Comparison of ENCODE assay signal across 22 cellular contexts in the genomic region with DNA sequence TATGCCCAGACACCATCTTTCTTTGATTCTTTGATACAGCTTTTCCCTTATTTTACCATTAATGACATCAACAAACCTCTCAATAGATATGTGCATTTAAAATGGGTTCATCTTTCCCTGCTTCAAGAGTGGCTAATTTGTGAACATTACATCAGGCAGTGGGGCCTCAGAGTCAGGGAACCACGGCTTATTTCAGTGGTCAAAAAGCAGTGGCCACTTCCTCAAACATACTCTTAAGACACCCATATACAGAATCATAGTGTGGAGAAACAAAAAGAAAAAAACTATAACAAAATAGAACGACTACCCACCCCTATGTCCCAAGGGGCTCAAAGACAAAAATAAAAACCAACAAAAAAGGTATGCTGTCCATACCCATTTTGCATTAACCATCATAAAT. TPM values are rescaled to one million over a fixed set of nuclear protein-coding genes. Genes with fewer than 3 reads are reported as not detected.
A peak's percentile ranks its signal among the peaks of the same experiment; 100 is the strongest.
DNase-seq lines count a peak whose midpoint lies in the region; ATAC-seq and TF ChIP-seq lines count a peak whose summit lies in the region.
"Had no signal": no experiment of that assay in that cellular context is flagged by ENCODE, and none has a peak within 500 bp of the region (broad histone marks: within the 10 kb centered on the region; RNA-seq: fewer than 3 reads in every experiment).

No MANE protein-coding gene starts in this region.

- H3K9me3 Mint-ChIP-seq in H9 (no peaks in the 10 kb centered on the region), neural progenitor cell (no peaks in the 10 kb centered on the region)
- H3K9me3 Mint-ChIP-seq: CD4-positive, alpha-beta memory T cell had no signal

- H2BK5ac ChIP-seq in H9 (ENCODE audit: insufficient read length, low read length), result no peak overlapping the region

- H3K14ac ChIP-seq in H9 (ENCODE audit: insufficient read depth, low read length), result no peak overlapping the region

- no peak for TF ChIP-seq CTCF in H9 (conservative IDR thresholded peaks at IDR 0.05)
- TF ChIP-seq CTCF in NB4 (IDR thresholded peaks at IDR 0.05; ENCODE audit: low read depth, low read length), result no peak
- TF ChIP-seq CTCF in neural progenitor cell (IDR thresholded peaks at IDR 0.05), result no peak

- no peak overlapping the region for H3T11ph ChIP-seq in H9 (ENCODE audit: low read length)

- H3K79me2 ChIP-seq in H9 (ENCODE audit: insufficient read depth, low read length) (peaks cover 42% of the 10 kb centered on the region; the same call in 1 of the 2 replicates), neural progenitor cell (ENCODE audit: low read depth) (peaks cover 100% of the 10 kb centered on the region)

- H3K27me3 ChIP-seq in H9 (ENCODE audit: insufficient read depth, low read length) (no peaks in the 10 kb centered on the region), neural progenitor cell (no peaks in the 10 kb centered on the region)
- H3K27me3 ChIP-seq: SJSA1 had no signal

- H3K9me3 ChIP-seq in H9 (ENCODE audit: control insufficient read depth, low read depth, low read length) (no peaks in the 10 kb centered on the region), neural progenitor cell (ENCODE audit: low read depth) (no peaks in the 10 kb centered on the region)
- H3K9me3 ChIP-seq: A549, SJSA1 had no signal

- no peak overlapping the region for H3K4me2 ChIP-seq in H9 (ENCODE audit: insufficient read depth, insufficient read length, low read length)
- no peak overlapping the region for H3K4me2 ChIP-seq in neural progenitor cell
- H3K4me2 ChIP-seq: A549 had no signal

- no peak overlapping the region for H3K23ac ChIP-seq in H9 (ENCODE audit: insufficient read length, low read depth, low read length)

- no peak for TF ChIP-seq POLR2A in NB4 (IDR thresholded peaks at IDR 0.05; ENCODE audit: extremely low read depth, insufficient read length)

- peaks cover 20% of the 10 kb centered on the region for H3K36me3 ChIP-seq in neural progenitor cell
- H3K36me3 ChIP-seq: SJSA1 had no signal

- WGBS in H9 (ENCODE audit: extremely low coverage, insufficient read length, low lambda C conversion rate), result no CpG with 5 or more reads among the region's 2 CpGs

- H4K20me1 ChIP-seq in H9 (ENCODE audit: control insufficient read depth, insufficient read depth, insufficient read length) (no peaks in the 10 kb centered on the region), neural progenitor cell (ENCODE audit: low read depth) (peaks cover 100% of the 10 kb centered on the region)

- H3K4me3 Mint-ChIP-seq in H9, result no peak overlapping the region
- no peak overlapping the region for H3K4me3 Mint-ChIP-seq in neural progenitor cell
- H3K4me3 Mint-ChIP-seq: CD4-positive, alpha-beta memory T cell had no signal

- H3K4me1 Mint-ChIP-seq in H9 (peaks cover 20 to 21% of the 10 kb centered on the region in 2 experiments), neural progenitor cell (peaks cover 12% of the 10 kb centered on the region)
- H3K4me1 Mint-ChIP-seq: CD4-positive, alpha-beta memory T cell had no signal

- peaks cover 66% of the 10 kb centered on the region for H3F3A ChIP-seq in neural progenitor cell (ENCODE audit: low read depth)

- H2BK12ac ChIP-seq in H9 (ENCODE audit: insufficient read length, low read depth, low read length), result no peak overlapping the region

- no peak overlapping the region for H3K56ac ChIP-seq in H9 (ENCODE audit: insufficient read length, low read depth, low read length)

- no peak overlapping the region for H4K8ac ChIP-seq in H9 (replicated peaks; ENCODE audit: insufficient read length, low read depth, low read length)

- H3K27ac Mint-ChIP-seq in H9 (peak overlapping the region; percentile 34 to 90 (median 56); a peak in 3 of 7 replicates), neural progenitor cell (no peak overlapping the region)
- H3K27ac Mint-ChIP-seq: CD4-positive, alpha-beta memory T cell had no signal

- no peak overlapping the region for H3K18ac ChIP-seq in H9 (ENCODE audit: insufficient read length, low read depth, low read length)

- H3K27me3 Mint-ChIP-seq in H9 (ENCODE audit: low read depth) (no peaks in the 10 kb centered on the region), neural progenitor cell (ENCODE audit: insufficient read depth, low read depth) (peaks cover 6% of the 10 kb centered on the region)

- H3K4me1 ChIP-seq in H9 (ENCODE audit: insufficient read depth, low read length) (0 out of 2 replicates have a peak, but pooled peaks cover 3% of the 10 kb centered on the region), neural progenitor cell (peaks cover 16% of the 10 kb centered on the region)
- H3K4me1 ChIP-seq: A549, SJSA1 had no signal

- no peak for ATAC-seq in GM19023 (IDR thresholded peaks at IDR 0.05; ENCODE audit: unreplicated experiment)
- ATAC-seq: A549, PC-3 had no signal

- H4K5ac ChIP-seq in H9 (ENCODE audit: insufficient read length, low read depth, low read length), result no peak overlapping the region

- no peak overlapping the region for H3K4ac ChIP-seq in H9 (ENCODE audit: low read depth, low read length)

- H3K4me3 ChIP-seq in NB4 (ENCODE audit: low read depth, low read length), result no peak overlapping the region
- no peak overlapping the region for H3K4me3 ChIP-seq in neural progenitor cell
- H3K4me3 ChIP-seq: A549, SJSA1 had no signal

- H3K23me2 ChIP-seq in H9 (ENCODE audit: insufficient read length, low read depth, low read length, poor library complexity, severe bottlenecking), result no peaks in the 10 kb centered on the region

- H2AK5ac ChIP-seq in H9 (ENCODE audit: insufficient read length, low read length), result no peak overlapping the region

- no peak overlapping the region for H2BK120ac ChIP-seq in H9 (ENCODE audit: low read depth, low read length, poor library complexity, severe bottlenecking)

- H2BK20ac ChIP-seq in H9 (ENCODE audit: low read depth, low read length, poor library complexity, severe bottlenecking), result no peak overlapping the region

- H2BK15ac ChIP-seq in H9 (ENCODE audit: low read depth, low read length), result no peak overlapping the region

- peaks cover 23% of the 10 kb centered on the region for H3K79me1 ChIP-seq in H9 (ENCODE audit: insufficient read depth, low read depth, low read length, poor library complexity, severe bottlenecking)

- DNase-seq in H9 (no peak), NB4 (ENCODE audit: low read depth) (peak; percentile 33), SKM-1 treated with dmso at 0.1 percent for 144 hours (lab: John Stamatoyannopoulos, UW; ENCODE audit: unreplicated experiment) (peak; percentile 47), neural progenitor cell (ENCODE audit: low spot score) (no peak), caudate nucleus (lab: John Stamatoyannopoulos, UW) (no peak)
- DNase-seq in stimulated activated naive CD4-positive, alpha-beta T cell treated with Interleukin-2 at 50 U/mL for 16 hours (lab: John Stamatoyannopoulos, UW), result no peak
- DNase-seq: C1 segment of cervical spinal cord; CD4-positive, alpha-beta memory T cell; COR-L47; Karpas-422; NCI-H1105 treated with DMSO at 0.1 percent for 48 hours; NCI-H146; NCI-H1930; NCI-H446; NCI-H524 treated with DMSO at 0.1 percent for 48 hours; NCI-H82; NK-92 treated with Interleukin-12 subunit alpha and Interleukin-12 subunit beta, amount 100 ng/mL, for 24 hours; PC-3 had no signal

- no peak overlapping the region for H3K27ac ChIP-seq in H9 (ENCODE audit: insufficient read length, low read depth, low read length)
- peak overlapping the region; percentile 67 for H3K27ac ChIP-seq in neural progenitor cell
- no peak overlapping the region for H3K27ac ChIP-seq in caudate nucleus (ENCODE audit: low read depth, low read length)
- H3K27ac ChIP-seq: A549, SJSA1 had no signal

- H2AFZ ChIP-seq in H9 (ENCODE audit: low read length) (no peak overlapping the region), neural progenitor cell (replicated peaks) (no peak overlapping the region)

- H3K36me3 Mint-ChIP-seq in H9 (ENCODE audit: insufficient read depth in 1 of 3, low read depth in 3 of 3), result peaks cover 69 to 95% (median 94%) of the 10 kb centered on the region in 3 experiments; a peak in 6 of 7 replicates
- H3K36me3 Mint-ChIP-seq in neural progenitor cell, result peaks cover 43% of the 10 kb centered on the region
- H3K36me3 Mint-ChIP-seq: CD4-positive, alpha-beta memory T cell had no signal

- no peak overlapping the region for H3K9ac ChIP-seq in H9 (ENCODE audit: extremely low read depth, insufficient read length, low read length)
- no peak overlapping the region for H3K9ac ChIP-seq in neural progenitor cell

- no peak overlapping the region for H4K91ac ChIP-seq in H9 (ENCODE audit: insufficient read length, low read depth, low read length)

RNA-seq across cellular contexts. Expression of a gene that starts 12.9 kb away (rescaled TPM):
- total RNA-seq in H9 (2021), result 276 and 279 TPM in 2 replicates
- total RNA-seq in neural progenitor cell (ENCODE audit: low replicate concordance), result 219 and 274 TPM in 2 replicates
- total RNA-seq: H4 had no signal

RNA-seq across cellular contexts. Expression of a gene that starts 21.2 kb away (rescaled TPM):
- total RNA-seq in H9 (2021), result 11.5 and 12.1 TPM in 2 replicates
- 17.6 and 18.2 TPM in 2 replicates for total RNA-seq in neural progenitor cell (ENCODE audit: low replicate concordance)

Comparison
In these comparisons a context has a peak if more than half of its experiments do, and no peak if none do; other contexts are left out.
1. DNase-seq: peak in NB4 (single experiment) and SKM-1 treated with dmso at 0.1 percent for 144 hours (single experiment); none in H9 (single experiment), neural progenitor cell (single experiment), caudate nucleus (0 of 61) and stimulated activated naive CD4-positive, alpha-beta T cell treated with Interleukin-2 at 50 U/mL for 16 hours (single experiment).